In the genomic region with DNA sequence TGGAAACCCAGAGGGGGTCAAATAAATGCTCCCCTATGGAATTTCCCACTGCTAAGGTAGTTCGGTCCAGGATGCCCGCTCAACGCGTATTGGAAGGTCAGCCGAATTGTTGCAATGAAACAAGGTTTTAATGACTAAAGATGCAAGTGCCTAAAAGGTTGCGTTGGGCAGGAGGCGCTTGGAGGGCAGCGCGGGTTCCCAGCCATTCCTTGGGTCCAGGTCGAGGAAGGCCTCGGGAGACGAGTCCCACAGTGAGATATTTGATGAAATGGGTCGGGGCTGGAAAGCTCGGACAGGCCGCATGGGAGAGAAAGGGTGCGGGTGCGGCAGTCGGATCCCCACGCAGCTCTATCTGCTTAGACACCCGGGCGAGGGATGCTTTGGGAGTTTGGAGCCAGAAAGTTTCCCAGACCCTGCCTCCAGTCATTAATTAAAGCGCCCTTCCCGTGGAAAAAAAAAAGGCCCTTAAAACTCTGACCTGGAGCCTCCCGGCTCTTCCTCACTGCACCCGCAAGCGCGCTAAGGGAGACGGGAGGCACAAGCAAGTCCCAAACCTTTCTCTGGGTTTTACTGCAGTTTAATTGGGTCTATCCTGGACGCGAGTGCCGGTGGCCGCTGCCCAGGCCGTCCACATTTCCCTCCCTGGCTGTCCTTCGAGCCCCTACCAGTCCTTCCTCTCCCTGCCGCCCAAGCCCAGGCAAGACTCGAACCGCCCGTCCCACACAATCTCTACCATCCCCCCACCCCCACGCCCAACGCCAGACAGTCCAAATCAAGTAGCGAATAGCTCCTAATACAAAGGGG, we compare ENCODE assay signal across 29 cellular contexts. TPM values are rescaled to one million over a fixed set of nuclear protein-coding genes. Genes with fewer than 3 reads are reported as not detected.
DNase-seq lines count a peak whose midpoint lies in the region; TF ChIP-seq lines count a peak whose summit lies in the region.
"Had no signal": no experiment of that assay in that cellular context is flagged by ENCODE, and none has a peak within 500 bp of the region (broad histone marks: within the 10 kb centered on the region; RNA-seq: fewer than 3 reads in every experiment).

No MANE protein-coding gene starts in this region.

- H3K4me3 ChIP-seq in H7 (ENCODE audit: insufficient read depth, low read depth, low read length) = no peak overlapping the region
- peak overlapping the region; percentile 19 for H3K4me3 ChIP-seq in iPS-15b (ENCODE audit: low read depth, low read length)
- no peak overlapping the region for H3K4me3 ChIP-seq in neuron (ENCODE audit: low read length)
- no peak overlapping the region for H3K4me3 ChIP-seq in coronary artery
- H3K4me3 ChIP-seq: body of pancreas, right atrium auricular region, SJCRH30 had no signal

- H3K27ac Mint-ChIP-seq in activated T-helper 1 cell treated with anti-CD3 and anti-CD28 coated beads, Interleukin-12 subunit alpha, Interleukin-12 subunit beta, Interleukin-2, Interleukin-4 antibody, amounts not matched to agents 30 ng/mL and 10 ng/mL and 1 ng/mL, durations not matched to agents 14 hours and 24 hours and 36 hours = peak overlapping the region; percentile 67
- no peak overlapping the region for H3K27ac Mint-ChIP-seq in activated T-helper 2 cell treated with anti-CD3 and anti-CD28 coated beads, Interferon-gamma antibody, Interleukin-2, Interleukin-4, amounts not matched to agents 10 μg/mL and 5 μg/mL and 100 μg/mL, durations not matched to agents 14 hours and 24 hours and 36 hours
- H3K27ac Mint-ChIP-seq: activated CD4-positive, alpha-beta memory T cell treated with anti-CD3 and anti-CD28 coated beads, Interleukin-2, amount 10 ng/mL, durations not matched to agents 7 days and 5 days; stimulated activated memory B cell treated with anti-CD40 and anti-IgM and Interleukin-4, amounts not matched to agents 10 μg/mL and 1 μg/mL and 100 μg/mL, for 72 hours; T-helper 17 cell had no signal

- no peak overlapping the region for H3K27ac ChIP-seq in coronary artery
- H3K27ac ChIP-seq: body of pancreas, parathyroid adenoma, right atrium auricular region, SJCRH30 had no signal

- H2AFZ ChIP-seq in neuron (ENCODE audit: low read depth, low read length) = peak overlapping the region; percentile 71
- H2AFZ ChIP-seq: parathyroid adenoma had no signal

- H3K27me3 ChIP-seq in H7 (ENCODE audit: control insufficient read depth, insufficient read depth, low read length) (peaks cover 100% of the 10 kb centered on the region), iPS-15b (ENCODE audit: control insufficient read depth, insufficient read depth, low read length) (peaks cover 100% of the 10 kb centered on the region), neuron (ENCODE audit: insufficient read depth, low read length) (peaks cover 98% of the 10 kb centered on the region)
- H3K27me3 ChIP-seq: SJCRH30 had no signal

- H3K9ac ChIP-seq in iPS-15b (ENCODE audit: low read depth, low read length) = no peak overlapping the region
- H3K9ac ChIP-seq: parathyroid adenoma had no signal

- H3K9me3 ChIP-seq in iPS-15b (ENCODE audit: control insufficient read depth, insufficient read depth, low read length) (no peaks in the 10 kb centered on the region), neuron (ENCODE audit: low read length) (no peaks in the 10 kb centered on the region)
- H3K9me3 ChIP-seq: body of pancreas, right atrium auricular region, SJCRH30 had no signal

- peaks cover 94% of the 10 kb centered on the region for H3K27me3 Mint-ChIP-seq in activated T-helper 1 cell treated with anti-CD3 and anti-CD28 coated beads, Interleukin-12 subunit alpha, Interleukin-12 subunit beta, Interleukin-2, Interleukin-4 antibody, amounts not matched to agents 30 ng/mL and 10 ng/mL and 1 ng/mL, durations not matched to agents 14 hours and 24 hours and 36 hours (ENCODE audit: insufficient read depth)
- H3K27me3 Mint-ChIP-seq in activated T-helper 2 cell treated with anti-CD3 and anti-CD28 coated beads, Interferon-gamma antibody, Interleukin-2, Interleukin-4, amounts not matched to agents 10 μg/mL and 5 μg/mL and 100 μg/mL, durations not matched to agents 14 hours and 24 hours and 36 hours (ENCODE audit: low read depth) = peaks cover 90% of the 10 kb centered on the region

- H3K4me1 Mint-ChIP-seq in activated T-helper 1 cell treated with anti-CD3 and anti-CD28 coated beads, Interleukin-12 subunit alpha, Interleukin-12 subunit beta, Interleukin-2, Interleukin-4 antibody, amounts not matched to agents 30 ng/mL and 10 ng/mL and 1 ng/mL, durations not matched to agents 14 hours and 24 hours and 36 hours (ENCODE audit: low read depth) = no peaks in the 10 kb centered on the region
- H3K4me1 Mint-ChIP-seq in activated T-helper 2 cell treated with anti-CD3 and anti-CD28 coated beads, Interferon-gamma antibody, Interleukin-2, Interleukin-4, amounts not matched to agents 10 μg/mL and 5 μg/mL and 100 μg/mL, durations not matched to agents 14 hours and 24 hours and 36 hours (ENCODE audit: low read depth) = no peaks in the 10 kb centered on the region
- H3K4me1 Mint-ChIP-seq: activated CD4-positive, alpha-beta memory T cell treated with anti-CD3 and anti-CD28 coated beads, Interleukin-2, amount 10 ng/mL, durations not matched to agents 7 days and 5 days; T-helper 17 cell had no signal

- peaks cover 7% of the 10 kb centered on the region for H3K36me3 Mint-ChIP-seq in activated T-helper 1 cell treated with anti-CD3 and anti-CD28 coated beads, Interleukin-12 subunit alpha, Interleukin-12 subunit beta, Interleukin-2, Interleukin-4 antibody, amounts not matched to agents 30 ng/mL and 10 ng/mL and 1 ng/mL, durations not matched to agents 14 hours and 24 hours and 36 hours (ENCODE audit: low read depth)
- peaks cover 4% of the 10 kb centered on the region for H3K36me3 Mint-ChIP-seq in activated T-helper 2 cell treated with anti-CD3 and anti-CD28 coated beads, Interferon-gamma antibody, Interleukin-2, Interleukin-4, amounts not matched to agents 10 μg/mL and 5 μg/mL and 100 μg/mL, durations not matched to agents 14 hours and 24 hours and 36 hours (ENCODE audit: low read depth)

- peak; percentile 73 for DNase-seq in H7
- DNase-seq in activated T-helper 1 cell treated with anti-CD3 and anti-CD28 coated beads, Interleukin-12 subunit alpha, Interleukin-12 subunit beta, Interleukin-2, Interleukin-4 antibody, amounts not matched to agents 30 ng/mL and 10 ng/mL and 1 ng/mL, durations not matched to agents 14 hours and 24 hours and 36 hours (ENCODE audit: low spot score) = no peak
- DNase-seq in HUDEP-2 (lab: John Stamatoyannopoulos, UW; ENCODE audit: unreplicated experiment in 76 of 76) = no peak
- no peak for DNase-seq in activated T-helper 2 cell treated with anti-CD3 and anti-CD28 coated beads, Interferon-gamma antibody, Interleukin-2, Interleukin-4, amounts not matched to agents 10 μg/mL and 5 μg/mL and 100 μg/mL, durations not matched to agents 14 hours and 24 hours and 36 hours (ENCODE audit: low spot score)
- DNase-seq in NCI-H2171 treated with DMSO at 0.1 percent for 48 hours (lab: John Stamatoyannopoulos, UW) = no peak
- no peak for DNase-seq in coronary artery (ENCODE audit: low spot score)
- DNase-seq: activated CD4-positive, alpha-beta memory T cell treated with anti-CD3 and anti-CD28 coated beads, Interleukin-2, amount 10 ng/mL, durations not matched to agents 7 days and 5 days; activated CD4-positive, alpha-beta T cell treated with anti-CD3 and anti-CD28 coated beads for 1 hour; activated effector memory CD4-positive, alpha-beta T cell treated with anti-CD3 and anti-CD28 coated beads, Interleukin-2, amount 50 U/mL, for 16 hours; body of pancreas; DMS153; effector memory CD8-positive, alpha-beta T cell; foreskin melanocyte; left ventricle myocardium superior; midbrain; naive thymus-derived CD8-positive, alpha-beta T cell; NCI-H1092 treated with DMSO at 0.1 percent for 48 hours; NCI-H2029 treated with DMSO at 0.1 percent for 48 hours; NCI-H345; NCI-H774; SJCRH30; stimulated activated CD4-positive, alpha-beta T cell treated with anti-CD3 and anti-CD28 coated beads, Interleukin-12 subunit alpha, Interleukin-12 subunit beta, amount 100 ng/mL, for 4 hours; stimulated activated CD4-positive, alpha-beta T cell treated with anti-CD3 and anti-CD28 coated beads, Interleukin-4, amount 100 ng/mL, for 4 hours; T-helper 17 cell had no signal

- intact Hi-C loops in activated T-helper 1 cell treated with anti-CD3 and anti-CD28 coated beads, Interleukin-12 subunit alpha, Interleukin-12 subunit beta, Interleukin-2, Interleukin-4 antibody, amounts not matched to agents 30 ng/mL and 10 ng/mL and 1 ng/mL, durations not matched to agents 14 hours and 24 hours and 36 hours (cut with micrococcal nuclease) = no loop called here
- intact Hi-C loops in activated T-helper 2 cell treated with anti-CD3 and anti-CD28 coated beads, Interferon-gamma antibody, Interleukin-2, Interleukin-4, amounts not matched to agents 10 μg/mL and 5 μg/mL and 100 μg/mL, durations not matched to agents 14 hours and 24 hours and 36 hours (cut with micrococcal nuclease) = no loop called here

- H3K4me1 ChIP-seq in iPS-15b (ENCODE audit: control insufficient read depth, insufficient read depth, low read length) = peaks cover 27% of the 10 kb centered on the region
- H3K4me1 ChIP-seq in neuron (ENCODE audit: insufficient read depth, low read length) = peaks cover 8% of the 10 kb centered on the region
- H3K4me1 ChIP-seq: parathyroid adenoma had no signal

- TF ChIP-seq CTCF in coronary artery (IDR thresholded peaks at IDR 0.05) = no peak

- H3K9me3 Mint-ChIP-seq in activated T-helper 1 cell treated with anti-CD3 and anti-CD28 coated beads, Interleukin-12 subunit alpha, Interleukin-12 subunit beta, Interleukin-2, Interleukin-4 antibody, amounts not matched to agents 30 ng/mL and 10 ng/mL and 1 ng/mL, durations not matched to agents 14 hours and 24 hours and 36 hours = peaks cover 4% of the 10 kb centered on the region
- H3K9me3 Mint-ChIP-seq in activated T-helper 2 cell treated with anti-CD3 and anti-CD28 coated beads, Interferon-gamma antibody, Interleukin-2, Interleukin-4, amounts not matched to agents 10 μg/mL and 5 μg/mL and 100 μg/mL, durations not matched to agents 14 hours and 24 hours and 36 hours = peaks cover 5% of the 10 kb centered on the region

- H3K36me3 ChIP-seq in H7 (replicated peaks; ENCODE audit: control insufficient read depth, insufficient read depth, low read length) = no peaks in the 10 kb centered on the region
- H3K36me3 ChIP-seq in iPS-15b (ENCODE audit: control insufficient read depth, insufficient read depth, low read length) = no peaks in the 10 kb centered on the region
- H3K36me3 ChIP-seq in neuron (ENCODE audit: insufficient read depth, low read length) = no peaks in the 10 kb centered on the region
- H3K36me3 ChIP-seq: right atrium auricular region, SJCRH30 had no signal

- H3K4me3 Mint-ChIP-seq in activated T-helper 1 cell treated with anti-CD3 and anti-CD28 coated beads, Interleukin-12 subunit alpha, Interleukin-12 subunit beta, Interleukin-2, Interleukin-4 antibody, amounts not matched to agents 30 ng/mL and 10 ng/mL and 1 ng/mL, durations not matched to agents 14 hours and 24 hours and 36 hours = no peak overlapping the region
- no peak overlapping the region for H3K4me3 Mint-ChIP-seq in activated T-helper 2 cell treated with anti-CD3 and anti-CD28 coated beads, Interferon-gamma antibody, Interleukin-2, Interleukin-4, amounts not matched to agents 10 μg/mL and 5 μg/mL and 100 μg/mL, durations not matched to agents 14 hours and 24 hours and 36 hours (ENCODE audit: low read depth)
- H3K4me3 Mint-ChIP-seq: activated CD4-positive, alpha-beta memory T cell treated with anti-CD3 and anti-CD28 coated beads, Interleukin-2, amount 10 ng/mL, durations not matched to agents 7 days and 5 days; effector memory CD8-positive, alpha-beta T cell; stimulated activated memory B cell treated with anti-CD40 and anti-IgM and Interleukin-4, amounts not matched to agents 10 μg/mL and 1 μg/mL and 100 μg/mL, for 72 hours had no signal

RNA-seq across cellular contexts. Expression of a gene that starts 24.2 kb away (rescaled TPM):
- total RNA-seq in H7 (2014; rRNA removed; shearing (Covaris generic)) = not detected in 2 replicates
- total RNA-seq in activated T-helper 1 cell treated with anti-CD3 and anti-CD28 coated beads, Interleukin-12 subunit alpha, Interleukin-12 subunit beta, Interleukin-2, Interleukin-4 antibody, amounts not matched to agents 30 ng/mL and 10 ng/mL and 1 ng/mL, durations not matched to agents 14 hours and 24 hours and 36 hours = not detected in 2 replicates
- 0.23 TPM in 1 of 2 replicates, not detected in the other for total RNA-seq in activated T-helper 2 cell treated with anti-CD3 and anti-CD28 coated beads, Interferon-gamma antibody, Interleukin-2, Interleukin-4, amounts not matched to agents 10 μg/mL and 5 μg/mL and 100 μg/mL, durations not matched to agents 14 hours and 24 hours and 36 hours
- total RNA-seq: body of pancreas; naive thymus-derived CD8-positive, alpha-beta T cell had no signal
